In the genomic region with DNA sequence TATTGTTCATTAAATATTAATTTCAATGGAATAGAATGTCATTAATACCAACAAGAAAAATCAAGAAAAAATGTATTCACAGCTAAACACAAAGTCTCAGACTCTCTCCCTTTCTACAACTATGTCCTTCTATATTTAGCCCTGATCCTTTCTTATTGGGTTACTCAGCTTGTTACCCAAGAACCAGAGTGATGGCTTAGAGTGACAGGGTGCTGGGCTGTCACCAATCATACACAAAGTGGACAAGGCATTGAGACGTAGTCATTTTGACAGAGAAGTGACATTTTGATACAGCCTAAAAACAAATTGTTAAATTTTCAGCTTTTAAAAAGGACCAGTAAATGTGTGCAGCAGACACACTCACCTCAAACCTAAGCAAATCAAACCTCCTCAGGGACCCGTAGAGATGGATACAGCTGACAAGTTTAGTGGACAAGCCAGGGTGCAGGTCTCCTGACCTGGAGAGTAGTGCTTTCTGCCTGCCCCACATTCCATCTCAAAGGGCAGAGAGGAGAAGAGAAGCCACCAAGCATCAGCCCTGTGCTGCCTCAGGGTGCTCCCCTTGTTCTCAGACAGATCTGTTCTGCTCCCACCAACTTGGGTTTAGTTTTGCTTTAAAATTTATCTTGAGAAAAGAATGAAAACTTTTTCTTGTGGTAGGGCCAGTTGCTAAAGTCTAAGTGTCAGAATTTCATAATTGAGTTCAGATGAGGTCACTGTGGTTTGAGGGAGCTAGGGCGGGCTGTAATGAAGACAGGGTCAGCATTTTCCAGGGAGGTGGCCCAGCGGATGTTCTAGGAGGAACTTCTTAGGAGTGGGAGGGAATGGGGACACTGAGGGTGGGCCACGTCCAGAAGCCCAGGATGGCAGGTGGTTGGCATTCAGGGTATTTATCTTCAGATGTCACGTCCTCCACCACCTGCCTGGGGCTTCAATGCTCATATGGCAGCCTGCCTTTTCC, we compare ENCODE assay signal across 1 cellular context.
A peak's percentile ranks its signal among the peaks of the same experiment; 100 is the strongest.
TF ChIP-seq lines count a peak whose summit lies in the region.

No MANE protein-coding gene starts in this region.

TF ChIP-seq in GM12878, 131 proteins besides CTCF, POLR2A, EP300 and RAD21:
- TF ChIP-seq RUNX3 (IDR thresholded peaks at IDR 0.05; ENCODE audit: low read length): peak; percentile 56
- no peak for TF ChIP-seq LARP7 (IDR thresholded peaks at IDR 0.05)
